In the genomic region with DNA sequence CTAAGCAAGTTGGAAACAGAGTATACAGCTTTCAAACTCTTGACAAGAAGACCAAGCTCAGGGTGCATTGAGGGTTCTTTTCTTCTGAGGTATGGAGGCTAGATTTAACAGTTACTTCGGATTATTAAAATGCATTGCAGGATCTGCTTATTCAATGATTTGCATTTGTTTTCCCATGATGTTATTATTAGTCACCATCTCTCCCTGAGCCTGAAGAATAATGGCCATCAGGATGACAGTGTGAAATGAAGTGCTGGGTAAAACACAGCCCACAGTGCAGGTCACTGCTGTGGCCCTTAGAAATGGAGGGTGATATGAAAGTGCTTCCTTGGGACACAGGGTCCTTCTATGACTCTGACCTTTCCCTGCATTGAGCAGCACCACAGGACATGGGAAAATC, we compare ENCODE assay signal across 18 cellular contexts. TPM values are rescaled to one million over a fixed set of nuclear protein-coding genes. Genes with fewer than 3 reads are reported as not detected.
"Had no signal": no experiment of that assay in that cellular context is flagged by ENCODE, and none has a peak within 500 bp of the region (broad histone marks: within the 10 kb centered on the region; RNA-seq: fewer than 3 reads in every experiment).

No MANE protein-coding gene starts in this region.

- ATAC-seq: activated T-cell treated with anti-CD3 and anti-CD28 coated beads, Interleukin-2, amount 50 U/mL, for 4 hours; natural killer cell had no signal

- H3K27ac ChIP-seq: adrenal gland, ascending aorta, cardiac muscle cell, esophagus muscularis mucosa, prostate gland, spleen, thoracic aorta had no signal

- DNase-seq: activated CD4-positive, alpha-beta T cell treated with anti-CD3 and anti-CD28 coated beads for 1 hour; activated CD4-positive, alpha-beta T cell treated with anti-CD3 and anti-CD28 coated beads, Interleukin-2, amount 50 U/mL, for 1 hour; activated CD8-positive, alpha-beta memory T cell treated with anti-CD3 and anti-CD28 coated beads, Interleukin-2, amount 50 U/mL, for 48 hours; activated naive CD4-positive, alpha-beta T cell; activated T-cell treated with anti-CD3 and anti-CD28 coated beads, Interleukin-2, amount 50 U/mL, for 4 hours; adrenal gland; left ventricle myocardium superior; midbrain; natural killer cell; spleen; stimulated activated CD4-positive, alpha-beta T cell treated with anti-CD3 and anti-CD28 coated beads, Interleukin-4, amount 100 ng/mL, for 1 hour; stimulated activated naive CD4-positive, alpha-beta T cell; T-helper 1 cell had no signal

- H3K4me1 ChIP-seq: adrenal gland, ascending aorta, esophagus muscularis mucosa, prostate gland, spleen had no signal

- H3K4me3 ChIP-seq: adrenal gland, ascending aorta, cardiac muscle cell, esophagus muscularis mucosa, prostate gland, spleen, thoracic aorta had no signal

- H3K9me3 ChIP-seq: adrenal gland, ascending aorta, esophagus muscularis mucosa, prostate gland, spleen, thoracic aorta had no signal

- H3K36me3 ChIP-seq: adrenal gland, ascending aorta, cardiac muscle cell, prostate gland, spleen, thoracic aorta had no signal

- H3K27me3 ChIP-seq: adrenal gland, ascending aorta, cardiac muscle cell, esophagus muscularis mucosa, spleen had no signal

RNA-seq across cellular contexts. Expression of gene TECTA, which starts 40.0 kb away (rescaled TPM):
- total RNA-seq: ascending aorta had no signal
